Comparison of ENCODE assay signal across 8 cellular contexts in genomic region chrX:110146521-110146920, GRCh38.
DNase-seq lines count a peak whose midpoint lies in the region; ATAC-seq and TF ChIP-seq lines count a peak whose summit lies in the region.

No MANE protein-coding gene starts in this region.

- H3K36me3 Mint-ChIP-seq in stimulated activated naive B cell treated with anti-CD40 and anti-IgM and Interleukin-4, amounts not matched to agents 10 μg/mL and 1 μg/mL and 100 μg/mL, for 72 hours = peaks cover 12 to 18% of the 10 kb centered on the region in 2 donors

- peak; percentile 71 for TF ChIP-seq CTCF in GM06990 (IDR thresholded peaks at IDR 0.05; ENCODE audit: insufficient read depth, low read length, poor library complexity, severe bottlenecking)

- H3K4me1 Mint-ChIP-seq in stimulated activated naive B cell treated with anti-CD40 and anti-IgM and Interleukin-4, amounts not matched to agents 10 μg/mL and 1 μg/mL and 100 μg/mL, for 72 hours = peaks cover 4% of the 10 kb centered on the region in 2 donors

- DNase-seq in AG08395 (ENCODE audit: low spot score) (peak; percentile 70), GM06990 (ENCODE audit: extremely low read depth, insufficient read length) (no peak), NCI-H82 treated with DMSO at 0.1 percent for 48 hours (lab: John Stamatoyannopoulos, UW; ENCODE audit: unreplicated experiment) (peak; percentile 5), amniotic epithelial cell (ENCODE audit: low read depth) (peak; percentile 53), hippocampal formation (lab: John Stamatoyannopoulos, UW) (peak; percentile 1 to 2), cortex of kidney (lab: John Stamatoyannopoulos, UW) (no peak)
- DNase-seq in stimulated activated naive B cell treated with anti-CD40 and anti-IgM and Interleukin-4, amounts not matched to agents 10 μg/mL and 1 μg/mL and 100 μg/mL, for 72 hours = peak; percentile 8

- H3K27me3 ChIP-seq in GM06990 (replicated peaks; ENCODE audit: control insufficient read depth, insufficient read depth, low read length) = no peaks in the 10 kb centered on the region

- no peaks in the 10 kb centered on the region for H3K27me3 Mint-ChIP-seq in stimulated activated naive B cell treated with anti-CD40 and anti-IgM and Interleukin-4, amounts not matched to agents 10 μg/mL and 1 μg/mL and 100 μg/mL, for 72 hours

- H3K36me3 ChIP-seq in GM06990 (ENCODE audit: control insufficient read depth, insufficient read depth, low read length) = no peaks in the 10 kb centered on the region

- no peak overlapping the region for H3K4me3 Mint-ChIP-seq in stimulated activated naive B cell treated with anti-CD40 and anti-IgM and Interleukin-4, amounts not matched to agents 10 μg/mL and 1 μg/mL and 100 μg/mL, for 72 hours

- no peak overlapping the region for H3K4me3 ChIP-seq in GM06990 (replicated peaks; ENCODE audit: low read depth, low read length)

- peaks cover 0 to 5% of the 10 kb centered on the region in 2 donors for H3K9me3 Mint-ChIP-seq in stimulated activated naive B cell treated with anti-CD40 and anti-IgM and Interleukin-4, amounts not matched to agents 10 μg/mL and 1 μg/mL and 100 μg/mL, for 72 hours

- ATAC-seq in HG02759 (IDR thresholded peaks at IDR 0.05; ENCODE audit: unreplicated experiment) = peak; percentile 71
- ATAC-seq in stimulated activated naive B cell treated with anti-CD40 and anti-IgM and Interleukin-4, amounts not matched to agents 10 μg/mL and 1 μg/mL and 100 μg/mL, for 72 hours (replicated peaks) = peak; percentile 57 to 84

- H3K27ac Mint-ChIP-seq in stimulated activated naive B cell treated with anti-CD40 and anti-IgM and Interleukin-4, amounts not matched to agents 10 μg/mL and 1 μg/mL and 100 μg/mL, for 72 hours = no peak overlapping the region

Comparison
In these comparisons a context has a peak if more than half of its experiments do, and no peak if none do; other contexts are left out.
1. DNase-seq: peak in AG08395 (single experiment), NCI-H82 treated with DMSO at 0.1 percent for 48 hours (single experiment), amniotic epithelial cell (single experiment), hippocampal formation (2 of 2) and stimulated activated naive B cell treated with anti-CD40 and anti-IgM and Interleukin-4, amounts not matched to agents 10 μg/mL and 1 μg/mL and 100 μg/mL, for 72 hours (single experiment); none in GM06990 (single experiment) and cortex of kidney (single experiment).